In genomic region chr12:118980407-118981014, GRCh38 we compare ENCODE assay signal across 18 cellular contexts. TPM values are rescaled to one million over a fixed set of nuclear protein-coding genes. Genes with fewer than 3 reads are reported as not detected.
A peak's percentile ranks its signal among the peaks of the same experiment; 100 is the strongest.
DNase-seq lines count a peak whose midpoint lies in the region; ATAC-seq, FAIRE-seq and TF ChIP-seq lines count a peak whose summit lies in the region.
"Had no signal": no experiment of that assay in that cellular context is flagged by ENCODE, and none has a peak within 500 bp of the region (broad histone marks: within the 10 kb centered on the region; RNA-seq: fewer than 3 reads in every experiment).

No MANE protein-coding gene starts in this region.

- intact Hi-C loops in posterior cingulate gyrus (cut with DNase I), result no loop called here
- intact Hi-C loops in psoas muscle (cut with DNase I), result no loop called here
- intact Hi-C loops in MCF 10A (cut with micrococcal nuclease), result no loop called here

- no peak for FAIRE-seq in RCC 7860 (lab: Jason Lieb, UNC)
- FAIRE-seq: colon, GM12878 had no signal

- H3K27ac Mint-ChIP-seq in MCF 10A (ENCODE audit: low read depth, unreplicated experiment), result no peak overlapping the region
- H3K27ac Mint-ChIP-seq: activated naive CD4-positive, alpha-beta T cell treated with anti-CD3 and anti-CD28 coated beads, Interleukin-2, amount 50 U/mL, for 72 hours had no signal

- H3K36me3 ChIP-seq in ectodermal cell (ENCODE audit: control insufficient read depth, insufficient read depth, low read length), result no peaks in the 10 kb centered on the region
- no peaks in the 10 kb centered on the region for H3K36me3 ChIP-seq in psoas muscle (ENCODE audit: insufficient read depth in 1 of 2, low read depth in 1 of 2)
- H3K36me3 ChIP-seq: suprapubic skin had no signal

- H3K4me1 ChIP-seq in ectodermal cell (ENCODE audit: control insufficient read depth, insufficient read depth, low read length) (peaks cover 8% of the 10 kb centered on the region), psoas muscle (no peaks in the 10 kb centered on the region)

- POLR2A ChIA-PET in MCF 10A (lab: Yijun Ruan, JAX), result no interaction called here

- peak overlapping the region; percentile 53 for H3K4me3 ChIP-seq in ectodermal cell (ENCODE audit: insufficient read depth, low read depth, low read length)
- no peak overlapping the region for H3K4me3 ChIP-seq in psoas muscle
- H3K4me3 ChIP-seq: GM12878, suprapubic skin had no signal

- peaks cover 46% of the 10 kb centered on the region for H3K9me3 Mint-ChIP-seq in MCF 10A (ENCODE audit: unreplicated experiment)

- no peaks in the 10 kb centered on the region for H3K36me3 Mint-ChIP-seq in MCF 10A (ENCODE audit: insufficient read depth, unreplicated experiment)

- TF ChIP-seq CTCF in psoas muscle (IDR thresholded peaks at IDR 0.05) (no peak), MCF 10A (IDR thresholded peaks at IDR 0.05; ENCODE audit: unreplicated experiment) (no peak)

- DNase-seq in NCI-H1105 treated with DMSO at 0.1 percent for 48 hours (lab: John Stamatoyannopoulos, UW), result peak; percentile 20
- no peak for DNase-seq in NCI-H1105 (lab: John Stamatoyannopoulos, UW)
- peak; percentile 49 for DNase-seq in NCI-H345 treated with DMSO at 0.1 percent for 48 hours (lab: John Stamatoyannopoulos, UW; ENCODE audit: unreplicated experiment)
- peak in 9 of 10 donors; percentile 10 to 88 (median 48) for DNase-seq in posterior cingulate gyrus
- DNase-seq in psoas muscle, result no peak
- DNase-seq in RCC 7860 (ENCODE audit: low spot score), result no peak
- DNase-seq in MCF 10A (ENCODE audit: unreplicated experiment), result no peak

- H3K27me3 Mint-ChIP-seq in MCF 10A (ENCODE audit: insufficient read depth, unreplicated experiment), result no peaks in the 10 kb centered on the region

- BruUV-seq in MCF 10A (replicated peaks; lab: Mats Ljungman, UMichigan), result no TSS peak

- H3K27ac ChIP-seq in ectodermal cell (ENCODE audit: insufficient read depth, low read depth, low read length, poor library complexity, severe bottlenecking) (peak overlapping the region; percentile 69), psoas muscle (no peak overlapping the region)
- H3K27ac ChIP-seq: KMS-11, suprapubic skin had no signal

- no peak for ATAC-seq in psoas muscle
- ATAC-seq: activated naive CD4-positive, alpha-beta T cell treated with anti-CD3 and anti-CD28 coated beads, Interleukin-2, amount 50 U/mL, for 72 hours; sciatic nerve had no signal

- H3K4me3 Mint-ChIP-seq in MCF 10A (ENCODE audit: unreplicated experiment), result no peak overlapping the region

- 0 to 1% methylated on average over 25 to 27 of the region's 29 CpGs for WGBS in ectodermal cell, 2 experiments
- 0 to 2% (median 1%) methylated on average over 26 to 29 of the region's 29 CpGs for WGBS in psoas muscle, 3 donors

- CTCF ChIA-PET in MCF 10A (lab: Yijun Ruan, JAX), result no interaction called here

- peaks cover 22% of the 10 kb centered on the region for H3K27me3 ChIP-seq in ectodermal cell (ENCODE audit: control insufficient read depth, insufficient read depth, low read length, poor library complexity, severe bottlenecking)
- H3K27me3 ChIP-seq in psoas muscle (ENCODE audit: insufficient read depth in 3 of 3, low read length in 2 of 3), result peaks cover 4 to 71% (median 19%) of the 10 kb centered on the region in 3 donors

- H3K9me3 ChIP-seq in ectodermal cell (ENCODE audit: control insufficient read depth, low read length) (no peaks in the 10 kb centered on the region), psoas muscle (no peaks in the 10 kb centered on the region)
- H3K9me3 ChIP-seq: suprapubic skin had no signal

- no peaks in the 10 kb centered on the region for H3K4me1 Mint-ChIP-seq in MCF 10A (ENCODE audit: insufficient read depth, unreplicated experiment)

RNA-seq across cellular contexts. Expression of gene SRRM4, which starts 0.8 kb away (rescaled TPM):
- polyA plus RNA-seq in ectodermal cell (2013, experiment 1 of 4), result 1.6 TPM
- polyA plus RNA-seq in ectodermal cell (2013, experiment 2 of 4), result 1.9 TPM
- 1.9 TPM for polyA plus RNA-seq in ectodermal cell (2013, experiment 3 of 4)
- 2.4 TPM for polyA plus RNA-seq in ectodermal cell (2013, experiment 4 of 4)
- under 1 TPM; 0.08 to 0.19 (median 0.13) TPM for total RNA-seq in psoas muscle
- polyA plus RNA-seq in psoas muscle, result under 1 TPM; 0.01 to 0.09 (median 0.03) TPM
- not detected in 2 replicates for total RNA-seq in MCF 10A (2022)
- total RNA-seq: A172; activated CD8-positive, alpha-beta memory T cell treated with anti-CD3 and anti-CD28 coated beads for 36 hours; activated naive CD4-positive, alpha-beta T cell treated with anti-CD3 and anti-CD28 coated beads, Interleukin-2, amount 50 U/mL, for 72 hours; GM12878; lung microvascular endothelial cell; suprapubic skin; T-helper 2 cell treated with Interferon-gamma antibody and Interleukin-4, amounts not matched to agents 100 ng/mL and 5 ng/mL, for 36 hours had no signal

Comparison
In these comparisons a context has a peak if more than half of its experiments do, and no peak if none do; other contexts are left out.
1. DNase-seq: peak in NCI-H1105 treated with DMSO at 0.1 percent for 48 hours (single experiment), NCI-H345 treated with DMSO at 0.1 percent for 48 hours (single experiment) and posterior cingulate gyrus (9 of 10); none in NCI-H1105 (single experiment), psoas muscle (0 of 2), RCC 7860 (single experiment) and MCF 10A (single experiment).